ENCODE assay signal across 21 cellular contexts in genomic region chr7:19489162-19489820, GRCh38.
DNase-seq lines count a peak whose midpoint lies in the region; ATAC-seq, FAIRE-seq and TF ChIP-seq lines count a peak whose summit lies in the region.
"Had no signal": no experiment of that assay in that cellular context is flagged by ENCODE, and none has a peak within 500 bp of the region (broad histone marks: within the 10 kb centered on the region; RNA-seq: fewer than 3 reads in every experiment).

No MANE protein-coding gene starts in this region.

- DNase-seq in activated effector memory CD4-positive, alpha-beta T cell treated with anti-CD3 and anti-CD28 coated beads, Interleukin-2, amount 50 U/mL, for 16 hours = peak; percentile 38
- DNase-seq in activated effector memory CD4-positive, alpha-beta T cell treated with Interleukin-2 at 50 U/mL for 16 hours = no peak
- DNase-seq in bronchial epithelial cell (ENCODE audit: low read depth) (no peak), lower lobe of right lung (peak; percentile 10), sigmoid colon (peak; percentile 48)
- no peak for DNase-seq in CD8-positive, alpha-beta T cell
- DNase-seq: AML-193; CD4-positive, alpha-beta T cell; DMS153; DMS79; GDM1; GM23248 had no signal

- H3K27ac Mint-ChIP-seq in CD8-positive, alpha-beta T cell = no peak overlapping the region
- H3K27ac Mint-ChIP-seq: CD4-positive, alpha-beta T cell had no signal

- H3K27ac ChIP-seq in lower lobe of right lung (no peak overlapping the region), sigmoid colon (no peak overlapping the region)
- H3K27ac ChIP-seq in CD8-positive, alpha-beta T cell (ENCODE audit: low read depth, low read length) = no peak overlapping the region
- H3K27ac ChIP-seq: 22Rv1, A549, C4-2B, GM23248 had no signal

- POLR2A ChIA-PET in CD8-positive, alpha-beta T cell (lab: Charles Lee) = no interaction called here

- H3K36me3 ChIP-seq in bronchial epithelial cell (ENCODE audit: control insufficient read depth, insufficient read depth, low read length) = no peaks in the 10 kb centered on the region
- no peaks in the 10 kb centered on the region for H3K36me3 ChIP-seq in lower lobe of right lung
- H3K36me3 ChIP-seq in sigmoid colon = no peaks in the 10 kb centered on the region
- no peaks in the 10 kb centered on the region for H3K36me3 ChIP-seq in CD8-positive, alpha-beta T cell (ENCODE audit: insufficient read depth, low read length)
- H3K36me3 ChIP-seq: HAP-1 had no signal

- H3K27me3 Mint-ChIP-seq in CD8-positive, alpha-beta T cell (ENCODE audit: low read depth) = no peaks in the 10 kb centered on the region
- H3K27me3 Mint-ChIP-seq: CD4-positive, alpha-beta T cell had no signal

- no peak for TF ChIP-seq CTCF in bronchial epithelial cell (IDR thresholded peaks at IDR 0.05; ENCODE audit: insufficient read depth, low read length, severe bottlenecking)
- TF ChIP-seq CTCF in lower lobe of right lung (IDR thresholded peaks at IDR 0.05) = no peak
- TF ChIP-seq CTCF in sigmoid colon (IDR thresholded peaks at IDR 0.05) = no peak
- no peak for TF ChIP-seq CTCF in CD8-positive, alpha-beta T cell (IDR thresholded peaks at IDR 0.05)

- H3K4me1 ChIP-seq in lower lobe of right lung (no peaks in the 10 kb centered on the region), sigmoid colon (no peaks in the 10 kb centered on the region)
- no peaks in the 10 kb centered on the region for H3K4me1 ChIP-seq in CD8-positive, alpha-beta T cell (ENCODE audit: insufficient read depth, low read length)
- H3K4me1 ChIP-seq: A549, HAP-1 had no signal

- 73 to 81% methylated on average over 3 of the region's 3 CpGs for WGBS in sigmoid colon, 2 donors

- no peaks in the 10 kb centered on the region for H3K36me3 Mint-ChIP-seq in CD8-positive, alpha-beta T cell

- no peaks in the 10 kb centered on the region for H3K9me3 Mint-ChIP-seq in CD8-positive, alpha-beta T cell
- H3K9me3 Mint-ChIP-seq: CD4-positive, alpha-beta T cell had no signal

- H3K4me1 Mint-ChIP-seq in CD8-positive, alpha-beta T cell (ENCODE audit: low read depth) = no peaks in the 10 kb centered on the region

- no peaks in the 10 kb centered on the region for H3K9me3 ChIP-seq in lower lobe of right lung
- no peaks in the 10 kb centered on the region for H3K9me3 ChIP-seq in sigmoid colon
- H3K9me3 ChIP-seq in CD8-positive, alpha-beta T cell (ENCODE audit: low read length) = no peaks in the 10 kb centered on the region
- H3K9me3 ChIP-seq: A549, HAP-1 had no signal

- H3K4me3 ChIP-seq in bronchial epithelial cell (ENCODE audit: low read depth, low read length) (no peak overlapping the region), lower lobe of right lung (no peak overlapping the region), sigmoid colon (no peak overlapping the region)
- H3K4me3 ChIP-seq in CD8-positive, alpha-beta T cell (ENCODE audit: low read depth, low read length) = no peak overlapping the region
- H3K4me3 ChIP-seq: A549, GM23248, HAP-1 had no signal

- TF ChIP-seq POLR2A in sigmoid colon (IDR thresholded peaks at IDR 0.05) = no peak

- CTCF ChIA-PET in CD8-positive, alpha-beta T cell (lab: Charles Lee) = no interaction called here

- TF ChIP-seq EP300 in sigmoid colon (IDR thresholded peaks at IDR 0.05) = no peak

- H3K4me3 Mint-ChIP-seq in CD8-positive, alpha-beta T cell = no peak overlapping the region
- H3K4me3 Mint-ChIP-seq: CD4-positive, alpha-beta T cell had no signal

- intact Hi-C loops in lower lobe of right lung (cut with DNase I) = no loop called here
- intact Hi-C loops in sigmoid colon (cut with DNase I) = no loop called here
- intact Hi-C loops in CD8-positive, alpha-beta T cell (cut with DNase I, micrococcal nuclease) = no loop called here

- H3K27me3 ChIP-seq in bronchial epithelial cell (ENCODE audit: control insufficient read depth, insufficient read depth, low read length) (no peaks in the 10 kb centered on the region), lower lobe of right lung (ENCODE audit: low read depth) (no peaks in the 10 kb centered on the region), sigmoid colon (no peaks in the 10 kb centered on the region)
- H3K27me3 ChIP-seq in CD8-positive, alpha-beta T cell (ENCODE audit: insufficient read depth, low read length) = no peaks in the 10 kb centered on the region

- ATAC-seq in lower lobe of right lung = no peak
- no peak for ATAC-seq in CD8-positive, alpha-beta T cell
- ATAC-seq in HG03439 (IDR thresholded peaks at IDR 0.05; ENCODE audit: unreplicated experiment) = no peak
- ATAC-seq in HG02798 (IDR thresholded peaks at IDR 0.05; ENCODE audit: poor library complexity, unreplicated experiment) = no peak
- ATAC-seq: A549 had no signal

- peak; percentile 68 for FAIRE-seq in bronchial epithelial cell (lab: Jason Lieb, UNC)
- FAIRE-seq: A549, GM12892, GM18507, HTR-8/SVneo had no signal

Comparison
In these comparisons a context has a peak if more than half of its experiments do, and no peak if none do; other contexts are left out.
1. DNase-seq: peak in activated effector memory CD4-positive, alpha-beta T cell treated with anti-CD3 and anti-CD28 coated beads, Interleukin-2, amount 50 U/mL, for 16 hours (single experiment), lower lobe of right lung (single experiment) and sigmoid colon (single experiment); none in activated effector memory CD4-positive, alpha-beta T cell treated with Interleukin-2 at 50 U/mL for 16 hours (single experiment), bronchial epithelial cell (single experiment) and CD8-positive, alpha-beta T cell (0 of 7).